1 cellular context compared by ENCODE assay signal in the genomic region with DNA sequence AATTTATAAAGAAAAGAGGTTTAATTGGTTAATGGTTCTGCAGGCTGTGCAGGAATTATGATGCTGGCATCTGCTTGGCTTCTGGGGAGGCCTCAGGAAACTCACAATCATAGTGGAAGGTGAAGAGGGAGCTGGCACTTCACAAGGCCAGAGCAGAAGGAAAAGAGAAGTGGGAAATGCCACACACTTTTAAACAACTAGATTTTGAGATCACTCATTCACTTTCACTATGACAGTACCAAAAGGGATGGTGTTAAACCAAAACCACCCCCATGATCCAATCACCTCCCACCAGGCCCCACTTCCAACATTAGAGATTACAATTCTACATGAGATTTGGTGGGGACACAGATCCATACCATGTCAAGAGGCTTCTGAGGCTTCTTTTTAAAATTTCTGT.
TF ChIP-seq lines count a peak whose summit lies in the region.

No MANE protein-coding gene starts in this region.

TF ChIP-seq in GM12878, 131 proteins besides CTCF, POLR2A, EP300 and RAD21 (continued from another document):
- TF ChIP-seq MTA2 (IDR thresholded peaks at IDR 0.05; ENCODE audit: low read depth) (peak; percentile 49; the same call in 1 of the 2 replicates), YBX1 (IDR thresholded peaks at IDR 0.05) (no peak), CREB1 (IDR thresholded peaks at IDR 0.05; ENCODE audit: low read depth) (no peak), ETV6 (conservative IDR thresholded peaks at IDR 0.05 in 1 of 2, IDR thresholded peaks at IDR 0.05 in 1 of 2; ENCODE audit: borderline replicate concordance in 1 of 2, low read depth in 1 of 2) (peak in 1 of 2 experiments; percentile 45; a peak in 1 of 4 replicates), EGR1 (IDR thresholded peaks at IDR 0.05; ENCODE audit: borderline replicate concordance in 1 of 2, low read depth in 2 of 2, low read length in 2 of 2) (no peak), ZNF24 (IDR thresholded peaks at IDR 0.05) (peak; percentile 77), JUNB (IDR thresholded peaks at IDR 0.05) (peak; percentile 86), DPF2 (IDR thresholded peaks at IDR 0.05) (peak; percentile 50; the same call in 1 of the 2 replicates), IKZF2 (IDR thresholded peaks at IDR 0.05) (peak; percentile 53 to 76; a peak in 3 of 4 replicates), SPI1 (IDR thresholded peaks at IDR 0.05; ENCODE audit: borderline replicate concordance, insufficient read depth, low read depth, low read length) (peak; percentile 73), IRF4 (IDR thresholded peaks at IDR 0.05; ENCODE audit: low read depth, low read length) (peak; percentile 49; the same call in 1 of the 2 replicates), ZNF217 (IDR thresholded peaks at IDR 0.05) (no peak), TBL1XR1 (IDR thresholded peaks at IDR 0.05; ENCODE audit: low read depth, low read length) (no peak), SMAD5 (IDR thresholded peaks at IDR 0.05; ENCODE audit: low read depth) (no peak), CHD4 (IDR thresholded peaks at IDR 0.05) (no peak), RUNX3 (IDR thresholded peaks at IDR 0.05; ENCODE audit: low read length) (peak; percentile 46), RFX5 (IDR thresholded peaks at IDR 0.05; ENCODE audit: low read depth, low read length) (no peak), EED (IDR thresholded peaks at IDR 0.05; ENCODE audit: low read depth) (peak; percentile 66), BCL11A (IDR thresholded peaks at IDR 0.05; ENCODE audit: low read depth, low read length) (no peak), WRNIP1 (IDR thresholded peaks at IDR 0.05; ENCODE audit: borderline replicate concordance, low read depth, low read length) (no peak)
- TF ChIP-seq, protein P1, sequence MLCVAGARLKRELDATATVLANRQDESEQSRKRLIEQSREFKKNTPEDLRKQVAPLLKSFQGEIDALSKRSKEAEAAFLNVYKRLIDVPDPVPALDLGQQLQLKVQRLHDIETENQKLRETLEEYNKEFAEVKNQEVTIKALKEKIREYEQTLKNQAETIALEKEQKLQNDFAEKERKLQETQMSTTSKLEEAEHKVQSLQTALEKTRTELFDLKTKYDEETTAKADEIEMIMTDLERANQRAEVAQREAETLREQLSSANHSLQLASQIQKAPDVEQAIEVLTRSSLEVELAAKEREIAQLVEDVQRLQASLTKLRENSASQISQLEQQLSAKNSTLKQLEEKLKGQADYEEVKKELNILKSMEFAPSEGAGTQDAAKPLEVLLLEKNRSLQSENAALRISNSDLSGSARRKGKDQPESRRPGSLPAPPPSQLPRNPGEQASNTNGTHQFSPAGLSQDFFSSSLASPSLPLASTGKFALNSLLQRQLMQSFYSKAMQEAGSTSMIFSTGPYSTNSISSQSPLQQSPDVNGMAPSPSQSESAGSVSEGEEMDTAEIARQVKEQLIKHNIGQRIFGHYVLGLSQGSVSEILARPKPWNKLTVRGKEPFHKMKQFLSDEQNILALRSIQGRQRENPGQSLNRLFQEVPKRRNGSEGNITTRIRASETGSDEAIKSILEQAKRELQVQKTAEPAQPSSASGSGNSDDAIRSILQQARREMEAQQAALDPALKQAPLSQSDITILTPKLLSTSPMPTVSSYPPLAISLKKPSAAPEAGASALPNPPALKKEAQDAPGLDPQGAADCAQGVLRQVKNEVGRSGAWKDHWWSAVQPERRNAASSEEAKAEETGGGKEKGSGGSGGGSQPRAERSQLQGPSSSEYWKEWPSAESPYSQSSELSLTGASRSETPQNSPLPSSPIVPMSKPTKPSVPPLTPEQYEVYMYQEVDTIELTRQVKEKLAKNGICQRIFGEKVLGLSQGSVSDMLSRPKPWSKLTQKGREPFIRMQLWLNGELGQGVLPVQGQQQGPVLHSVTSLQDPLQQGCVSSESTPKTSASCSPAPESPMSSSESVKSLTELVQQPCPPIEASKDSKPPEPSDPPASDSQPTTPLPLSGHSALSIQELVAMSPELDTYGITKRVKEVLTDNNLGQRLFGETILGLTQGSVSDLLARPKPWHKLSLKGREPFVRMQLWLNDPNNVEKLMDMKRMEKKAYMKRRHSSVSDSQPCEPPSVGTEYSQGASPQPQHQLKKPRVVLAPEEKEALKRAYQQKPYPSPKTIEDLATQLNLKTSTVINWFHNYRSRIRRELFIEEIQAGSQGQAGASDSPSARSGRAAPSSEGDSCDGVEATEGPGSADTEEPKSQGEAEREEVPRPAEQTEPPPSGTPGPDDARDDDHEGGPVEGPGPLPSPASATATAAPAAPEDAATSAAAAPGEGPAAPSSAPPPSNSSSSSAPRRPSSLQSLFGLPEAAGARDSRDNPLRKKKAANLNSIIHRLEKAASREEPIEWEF (IDR thresholded peaks at IDR 0.05; ENCODE audit: insufficient replicate concordance, low read depth, low read length) = no peak
